ENCODE assay signal across 17 cellular contexts in genomic region chr4:19262467-19262866, GRCh38.
"Had no signal": no experiment of that assay in that cellular context is flagged by ENCODE, and none has a peak within 500 bp of the region (broad histone marks: within the 10 kb centered on the region; RNA-seq: fewer than 3 reads in every experiment).

No MANE protein-coding gene starts in this region.

- H3K4me3 ChIP-seq: cardiac muscle cell, left lung, skin epidermis, stomach, thyroid gland had no signal

- DNase-seq: activated CD4-positive, alpha-beta T cell treated with anti-CD3 and anti-CD28 coated beads, Interleukin-2, amount 50 U/mL, for 48 hours; activated CD4-positive, CD25-positive, alpha-beta regulatory T cell treated with anti-CD3 and anti-CD28 coated beads, Interleukin-2, amount 50 U/mL, for 72 hours; activated CD8-positive, alpha-beta memory T cell treated with anti-CD3 and anti-CD28 coated beads, Interleukin-2, amount 10 ng/mL, durations not matched to agents 7 days and 5 days; activated effector memory CD4-positive, alpha-beta T cell treated with Interleukin-2 at 50 U/mL for 16 hours; activated T-cell treated with anti-CD3 and anti-CD28 coated beads, Interleukin-2, amount 50 U/mL, for 24 hours; amygdala; glutamatergic neuron; left lung; mesendoderm; stomach; SW 1271; thyroid gland; uterus had no signal

- H3K27ac ChIP-seq: cardiac muscle cell, left lung, skin epidermis, stomach, thyroid gland, uterus had no signal

- H3K27me3 Mint-ChIP-seq: activated CD8-positive, alpha-beta memory T cell treated with anti-CD3 and anti-CD28 coated beads, Interleukin-2, amount 10 ng/mL, durations not matched to agents 7 days and 5 days; activated naive CD4-positive, alpha-beta T cell treated with anti-CD3 and anti-CD28 coated beads, Interleukin-2, amount 50 U/mL, for 24 hours; activated T-cell treated with anti-CD3 and anti-CD28 coated beads, Interleukin-2, amount 50 U/mL, for 24 hours had no signal

- H3K4me1 ChIP-seq: left lung, stomach, thyroid gland, uterus had no signal

- H3K27me3 ChIP-seq: cardiac muscle cell, left lung, stomach, thyroid gland, uterus had no signal

- H3K4me1 Mint-ChIP-seq: activated CD8-positive, alpha-beta memory T cell treated with anti-CD3 and anti-CD28 coated beads, Interleukin-2, amount 10 ng/mL, durations not matched to agents 7 days and 5 days; activated naive CD4-positive, alpha-beta T cell treated with anti-CD3 and anti-CD28 coated beads, Interleukin-2, amount 50 U/mL, for 24 hours had no signal

- H3K9me3 ChIP-seq: left lung, thyroid gland, uterus had no signal

- ATAC-seq: activated CD8-positive, alpha-beta memory T cell treated with anti-CD3 and anti-CD28 coated beads, Interleukin-2, amount 10 ng/mL, durations not matched to agents 7 days and 5 days; left lung had no signal

- H3K4me3 Mint-ChIP-seq: activated CD8-positive, alpha-beta memory T cell treated with anti-CD3 and anti-CD28 coated beads, Interleukin-2, amount 10 ng/mL, durations not matched to agents 7 days and 5 days; activated naive CD4-positive, alpha-beta T cell treated with anti-CD3 and anti-CD28 coated beads, Interleukin-2, amount 50 U/mL, for 24 hours; activated T-cell treated with anti-CD3 and anti-CD28 coated beads, Interleukin-2, amount 50 U/mL, for 24 hours; T-helper 2 cell treated with Interferon-gamma antibody and Interleukin-4, amounts not matched to agents 5 μg/mL and 100 μg/mL, for 36 hours had no signal

- H3K36me3 Mint-ChIP-seq: activated CD8-positive, alpha-beta memory T cell treated with anti-CD3 and anti-CD28 coated beads, Interleukin-2, amount 10 ng/mL, durations not matched to agents 7 days and 5 days; activated naive CD4-positive, alpha-beta T cell treated with anti-CD3 and anti-CD28 coated beads, Interleukin-2, amount 50 U/mL, for 24 hours had no signal

- H3K36me3 ChIP-seq: cardiac muscle cell, left lung, stomach, thyroid gland, uterus had no signal

- H3K27ac Mint-ChIP-seq: activated CD8-positive, alpha-beta memory T cell treated with anti-CD3 and anti-CD28 coated beads, Interleukin-2, amount 10 ng/mL, durations not matched to agents 7 days and 5 days; activated naive CD4-positive, alpha-beta T cell treated with anti-CD3 and anti-CD28 coated beads, Interleukin-2, amount 50 U/mL, for 24 hours; activated T-cell treated with anti-CD3 and anti-CD28 coated beads, Interleukin-2, amount 50 U/mL, for 24 hours; T-helper 2 cell treated with Interferon-gamma antibody and Interleukin-4, amounts not matched to agents 5 μg/mL and 100 μg/mL, for 36 hours had no signal
